Comparison of ENCODE assay signal across 2 cellular contexts in genomic region chr20:46311039-46311650, GRCh38.
A peak's percentile ranks its signal among the peaks of the same experiment; 100 is the strongest.
TF ChIP-seq lines count a peak whose summit lies in the region.

No MANE protein-coding gene starts in this region.

TF ChIP-seq in IMR-90, 13 proteins besides CTCF, POLR2A, EP300 and RAD21:
- TF ChIP-seq NFE2L2 (IDR thresholded peaks at IDR 0.05; ENCODE audit: low read depth, low read length) = no peak
- TF ChIP-seq CEBPB (IDR thresholded peaks at IDR 0.05; ENCODE audit: low read depth, low read length) = peak; percentile 75

TF ChIP-seq in HepG2, 621 proteins besides CTCF, POLR2A, EP300 and RAD21:
- TF ChIP-seq ARID3A (IDR thresholded peaks at IDR 0.05; ENCODE audit: low read depth, low read length) = peak; percentile 73
- peak; percentile 51; the same call in 1 of the 2 replicates for TF ChIP-seq BHLHE40 (IDR thresholded peaks at IDR 0.05; ENCODE audit: low read length)
- 0 out of 2 replicates have a peak, but pooled peaks have one; percentile 13 for TF ChIP-seq NR2F6 (IDR thresholded peaks at IDR 0.05)
- no peak for TF ChIP-seq NR2F6 (CRISPR knock-in tag; IDR thresholded peaks at IDR 0.05)
- TF ChIP-seq CEBPG (CRISPR knock-in tag; IDR thresholded peaks at IDR 0.05) = peak; percentile 88
- peak; percentile 16; the same call in 1 of the 2 replicates for TF ChIP-seq SMC3 (IDR thresholded peaks at IDR 0.05; ENCODE audit: low read length)
- no peak for TF ChIP-seq ZNF180 (CRISPR knock-in tag; IDR thresholded peaks at IDR 0.05; ENCODE audit: borderline replicate concordance, low read depth)
- TF ChIP-seq KAT8 (CRISPR knock-in tag; IDR thresholded peaks at IDR 0.05) = no peak
- no peak for TF ChIP-seq ZNF431 (CRISPR knock-in tag; IDR thresholded peaks at IDR 0.05; ENCODE audit: borderline replicate concordance, low read depth)
- TF ChIP-seq HIC2 (CRISPR knock-in tag; IDR thresholded peaks at IDR 0.05; ENCODE audit: low read depth) = 0 out of 2 replicates have a peak, but pooled peaks have one; percentile 30
- TF ChIP-seq CEBPB (IDR thresholded peaks at IDR 0.05; ENCODE audit: borderline replicate concordance, low read depth, low read length) = peak; percentile 98
- 0 out of 2 replicates have a peak, but pooled peaks have one; percentile 16 for TF ChIP-seq TCF7 (IDR thresholded peaks at IDR 0.05; ENCODE audit: low read depth)
